In genomic region chr11:61912991-61913698, GRCh38 we compare ENCODE assay signal across 17 cellular contexts. TPM values are rescaled to one million over a fixed set of nuclear protein-coding genes. Genes with fewer than 3 reads are reported as not detected.
DNase-seq lines count a peak whose midpoint lies in the region; ATAC-seq and TF ChIP-seq lines count a peak whose summit lies in the region.
"Had no signal": no experiment of that assay in that cellular context is flagged by ENCODE, and none has a peak within 500 bp of the region (broad histone marks: within the 10 kb centered on the region; RNA-seq: fewer than 3 reads in every experiment).

No MANE protein-coding gene starts in this region.

- CTCF ChIA-PET in CD4-positive, alpha-beta memory T cell (lab: Charles Lee; ENCODE audit: partially characterized antibody) = interaction anchor here (3.6 kb wide), 1 partner anchor 169 kb away, joined by 11 read pairs; no protein-coding TSS in a partner anchor

- 77 to 81% (median 80%) methylated on average over 18 of the region's 18 CpGs for WGBS in ovary, 3 donors

- H3K27ac Mint-ChIP-seq in CD14-positive monocyte = peak overlapping the region in 5 of 7 donors; percentile 11 to 80 (median 60)
- peak overlapping the region in 1 of 7 donors; percentile 53 for H3K27ac Mint-ChIP-seq in CD4-positive, alpha-beta memory T cell
- H3K27ac Mint-ChIP-seq: activated CD4-positive, alpha-beta memory T cell treated with anti-CD3 and anti-CD28 coated beads for 36 hours; activated naive CD8-positive, alpha-beta T cell treated with anti-CD3 and anti-CD28 coated beads, Interleukin-2, amount 50 U/mL, for 24 hours; activated T-cell treated with anti-CD3 and anti-CD28 coated beads, Interleukin-2, amount 50 U/mL, for 24 hours; memory B cell had no signal

- H3K27ac ChIP-seq in ovary (peak overlapping the region in 1 of 2 donors; percentile 33), brain microvascular endothelial cell (no peak overlapping the region)
- H3K27ac ChIP-seq in CD4-positive, alpha-beta memory T cell (ENCODE audit: low read depth, low read length) = no peak overlapping the region
- H3K27ac ChIP-seq: cardiac muscle cell had no signal

- H3K9me3 Mint-ChIP-seq in CD14-positive monocyte = peaks cover 1 to 14% (median 6%) of the 10 kb centered on the region in 7 donors
- H3K9me3 Mint-ChIP-seq in CD4-positive, alpha-beta memory T cell = no peaks in the 10 kb centered on the region
- H3K9me3 Mint-ChIP-seq: activated CD4-positive, alpha-beta memory T cell treated with anti-CD3 and anti-CD28 coated beads for 36 hours; activated naive CD8-positive, alpha-beta T cell treated with anti-CD3 and anti-CD28 coated beads, Interleukin-2, amount 50 U/mL, for 24 hours; activated T-cell treated with anti-CD3 and anti-CD28 coated beads, Interleukin-2, amount 50 U/mL, for 24 hours; memory B cell had no signal

- H3K36me3 Mint-ChIP-seq in CD14-positive monocyte = peaks cover 4 to 5% of the 10 kb centered on the region in 2 donors
- no peaks in the 10 kb centered on the region for H3K36me3 Mint-ChIP-seq in CD4-positive, alpha-beta memory T cell
- H3K36me3 Mint-ChIP-seq: activated CD4-positive, alpha-beta memory T cell treated with anti-CD3 and anti-CD28 coated beads for 36 hours had no signal

- TF ChIP-seq CTCF in CD14-positive monocyte (IDR thresholded peaks at IDR 0.05) (no peak), ovary (IDR thresholded peaks at IDR 0.05) (no peak), brain microvascular endothelial cell (IDR thresholded peaks at IDR 0.05; ENCODE audit: low read depth, low read length, missing control alignments) (no peak)

- POLR2A ChIA-PET in CD4-positive, alpha-beta memory T cell (lab: Charles Lee; ENCODE audit: partially characterized antibody) = no interaction called here

- no peaks in the 10 kb centered on the region for H3K9me3 ChIP-seq in ovary
- H3K9me3 ChIP-seq in CD4-positive, alpha-beta memory T cell (ENCODE audit: control insufficient read depth in 1 of 2, low read length in 2 of 2) = no peaks in the 10 kb centered on the region

- H3K4me3 Mint-ChIP-seq in CD14-positive monocyte = peak overlapping the region in 1 of 2 donors; percentile 81
- H3K4me3 Mint-ChIP-seq in CD4-positive, alpha-beta memory T cell = no peak overlapping the region
- H3K4me3 Mint-ChIP-seq: activated CD4-positive, alpha-beta memory T cell treated with anti-CD3 and anti-CD28 coated beads for 36 hours; activated naive CD8-positive, alpha-beta T cell treated with anti-CD3 and anti-CD28 coated beads, Interleukin-2, amount 50 U/mL, for 24 hours; activated T-cell treated with anti-CD3 and anti-CD28 coated beads, Interleukin-2, amount 50 U/mL, for 24 hours; memory B cell had no signal

- H3K36me3 ChIP-seq in H7 (replicated peaks; ENCODE audit: control insufficient read depth, insufficient read depth, low read length) (no peaks in the 10 kb centered on the region), ovary (no peaks in the 10 kb centered on the region), brain microvascular endothelial cell (replicated peaks) (no peaks in the 10 kb centered on the region)
- no peaks in the 10 kb centered on the region for H3K36me3 ChIP-seq in CD4-positive, alpha-beta memory T cell (ENCODE audit: insufficient read depth, low read length)
- H3K36me3 ChIP-seq: cardiac muscle cell had no signal

- no peak for ATAC-seq in left ventricle myocardium superior
- no peak for ATAC-seq in HG03280 (IDR thresholded peaks at IDR 0.05; ENCODE audit: unreplicated experiment)
- no peak for ATAC-seq in HG02678 (IDR thresholded peaks at IDR 0.05; ENCODE audit: unreplicated experiment)
- ATAC-seq: activated naive CD8-positive, alpha-beta T cell treated with anti-CD3 and anti-CD28 coated beads, Interleukin-2, amount 50 U/mL, for 24 hours had no signal

- peaks cover 39% of the 10 kb centered on the region for H3K4me1 Mint-ChIP-seq in CD14-positive monocyte
- H3K4me1 Mint-ChIP-seq in CD4-positive, alpha-beta memory T cell = peaks cover 3 to 10% (median 6%) of the 10 kb centered on the region in 4 donors

- H3K4me3 ChIP-seq in H7 (ENCODE audit: insufficient read depth, low read depth, low read length) (no peak overlapping the region), ovary (no peak overlapping the region), brain microvascular endothelial cell (ENCODE audit: low read depth, low read length) (no peak overlapping the region)
- H3K4me3 ChIP-seq in CD4-positive, alpha-beta memory T cell (ENCODE audit: low read length in 2 of 2) = no peak overlapping the region
- H3K4me3 ChIP-seq: cardiac muscle cell had no signal

- peaks cover 39 to 57% (median 39%) of the 10 kb centered on the region in 3 donors for H3K27me3 Mint-ChIP-seq in CD14-positive monocyte (ENCODE audit: low read depth in 3 of 3)
- H3K27me3 Mint-ChIP-seq in CD4-positive, alpha-beta memory T cell = peaks cover 16 to 35% of the 10 kb centered on the region in 2 donors

- intact Hi-C loops in CD14-positive monocyte (cut with micrococcal nuclease) (no loop called here), left ventricle myocardium superior (cut with micrococcal nuclease) (no loop called here), ovary (cut with DNase I) (no loop called here)
- intact Hi-C loops in CD4-positive, alpha-beta memory T cell (cut with micrococcal nuclease) = no loop called here

- DNase-seq in CD14-positive monocyte (ENCODE audit: low spot score) (no peak), H7 (peak; percentile 66), left ventricle myocardium superior (peak; percentile 34), ovary (peak; percentile 13 to 36 (median 27)), brain microvascular endothelial cell (no peak)
- DNase-seq in CD4-positive, alpha-beta memory T cell = no peak
- DNase-seq: activated CD4-positive, alpha-beta memory T cell treated with anti-CD3 and anti-CD28 coated beads for 36 hours; activated naive CD8-positive, alpha-beta T cell treated with anti-CD3 and anti-CD28 coated beads, Interleukin-2, amount 50 U/mL, for 24 hours; DMS53; NCI-H1092 treated with DMSO at 0.1 percent for 48 hours; NCI-H748 treated with DMSO at 0.1 percent for 48 hours; stimulated activated CD4-positive, alpha-beta T cell treated with anti-CD3 and anti-CD28 coated beads, Interleukin-4, amount 100 ng/mL, for 1 hour had no signal

- TF ChIP-seq POLR2A in ovary (IDR thresholded peaks at IDR 0.05) = no peak

- in situ Hi-C loops in brain microvascular endothelial cell (cut with HindIII; ENCODE audit: low pct_ligation_motif_present, low sequenced_read_pairs) = loop anchor here (25.0 kb wide), 1 partner anchor 199 kb away; the partner anchor contains the start of gene INCENP

- H3K27me3 ChIP-seq in H7 (ENCODE audit: control insufficient read depth, insufficient read depth, low read length) = peaks cover 17% of the 10 kb centered on the region
- no peaks in the 10 kb centered on the region for H3K27me3 ChIP-seq in ovary
- H3K27me3 ChIP-seq in CD4-positive, alpha-beta memory T cell (ENCODE audit: insufficient read depth, low read length) = peaks cover 4% of the 10 kb centered on the region
- H3K27me3 ChIP-seq in brain microvascular endothelial cell (replicated peaks) = peaks cover 11% of the 10 kb centered on the region
- H3K27me3 ChIP-seq: cardiac muscle cell had no signal

- TF ChIP-seq EP300 in ovary (IDR thresholded peaks at IDR 0.05) = no peak

- H3K4me1 ChIP-seq in ovary (ENCODE audit: insufficient read depth) = peaks cover 47% of the 10 kb centered on the region
- H3K4me1 ChIP-seq in CD4-positive, alpha-beta memory T cell (ENCODE audit: insufficient read depth, low read length) = no peaks in the 10 kb centered on the region

RNA-seq across cellular contexts. Expression of gene RAB3IL1, which starts 4.2 kb away (rescaled TPM):
- not detected for polyA plus RNA-seq in CD14-positive monocyte
- total RNA-seq in H7 (2014; rRNA removed; shearing (Covaris generic)) = 5.8 and 7.2 TPM in 2 replicates
- total RNA-seq in left ventricle myocardium superior = 11.1 TPM
- 10 to 100 TPM; 14.1 to 90.0 (median 53.8) TPM for total RNA-seq in ovary
- polyA plus RNA-seq in ovary = 10 to 100 TPM in 1 of 2 donors, 1 to 10 TPM in 1; 4.5 to 42.8 TPM
- total RNA-seq in CD4-positive, alpha-beta memory T cell = under 1 TPM; 0.44 to 0.53 TPM
- not detected for polyA plus RNA-seq in CD4-positive, alpha-beta memory T cell

RNA-seq across cellular contexts. Expression of gene FADS3, which starts 21.8 kb away (rescaled TPM):
- polyA plus RNA-seq in CD14-positive monocyte = 1 to 10 TPM; 2.5 to 5.8 TPM
- 27.1 and 41.3 TPM in 2 replicates for total RNA-seq in H7 (2014; rRNA removed; shearing (Covaris generic))
- total RNA-seq in left ventricle myocardium superior = 69.7 TPM
- 10 to 100 TPM; 21.9 to 85.8 (median 41.3) TPM for total RNA-seq in ovary
- 10 to 100 TPM; 10.6 to 52.3 TPM for polyA plus RNA-seq in ovary
- 1 to 10 TPM; 5.9 to 7.8 TPM for total RNA-seq in CD4-positive, alpha-beta memory T cell
- polyA plus RNA-seq in CD4-positive, alpha-beta memory T cell = 1 to 10 TPM; 2.9 to 3.0 TPM

RNA-seq across cellular contexts. Expression of gene BEST1, which starts 37.0 kb away (rescaled TPM):
- polyA plus RNA-seq in CD14-positive monocyte (1 to 10 TPM; 5.9 to 7.4 TPM), ovary (1 to 10 TPM; 3.5 to 4.0 TPM)
- total RNA-seq in H7 (2014; rRNA removed; shearing (Covaris generic)) = 0.30 and 0.45 TPM in 2 replicates
- total RNA-seq in left ventricle myocardium superior (1.1 TPM), ovary (10 to 100 TPM in 1 of 7 donors, 1 to 10 TPM in 6; 1.0 to 17.8 (median 6.1) TPM)
- total RNA-seq in CD4-positive, alpha-beta memory T cell = under 1 TPM; 0.26 to 0.50 TPM
- 1 to 10 TPM; 1.3 TPM for polyA plus RNA-seq in CD4-positive, alpha-beta memory T cell

RNA-seq across cellular contexts. Expression of gene FTH1, which starts 54.3 kb away (rescaled TPM):
- polyA plus RNA-seq in CD14-positive monocyte = over 10,000 TPM in 1 of 2 donors, 1,000 to 10,000 TPM in 1; 8,968 to 11,239 TPM
- 443 and 463 TPM in 2 replicates for total RNA-seq in H7 (2014; rRNA removed; shearing (Covaris generic))
- 2,305 TPM for total RNA-seq in left ventricle myocardium superior
- total RNA-seq in ovary = 1,000 to 10,000 TPM; 1,118 to 2,442 (median 2,118) TPM
- polyA plus RNA-seq in ovary = 1,000 to 10,000 TPM; 2,228 to 5,649 TPM
- total RNA-seq in CD4-positive, alpha-beta memory T cell = 100 to 1,000 TPM; 695 to 763 TPM
- 1,000 to 10,000 TPM; 3,123 to 3,378 TPM for polyA plus RNA-seq in CD4-positive, alpha-beta memory T cell

Comparison
In these comparisons a context has a peak if more than half of its experiments do, and no peak if none do; other contexts are left out.
1. DNase-seq: peak in H7 (single experiment), left ventricle myocardium superior (single experiment) and ovary (5 of 5); none in CD14-positive monocyte (single experiment), CD4-positive, alpha-beta memory T cell (0 of 5) and brain microvascular endothelial cell (single experiment).